Comparison of ENCODE assay signal across 17 cellular contexts in the genomic region with DNA sequence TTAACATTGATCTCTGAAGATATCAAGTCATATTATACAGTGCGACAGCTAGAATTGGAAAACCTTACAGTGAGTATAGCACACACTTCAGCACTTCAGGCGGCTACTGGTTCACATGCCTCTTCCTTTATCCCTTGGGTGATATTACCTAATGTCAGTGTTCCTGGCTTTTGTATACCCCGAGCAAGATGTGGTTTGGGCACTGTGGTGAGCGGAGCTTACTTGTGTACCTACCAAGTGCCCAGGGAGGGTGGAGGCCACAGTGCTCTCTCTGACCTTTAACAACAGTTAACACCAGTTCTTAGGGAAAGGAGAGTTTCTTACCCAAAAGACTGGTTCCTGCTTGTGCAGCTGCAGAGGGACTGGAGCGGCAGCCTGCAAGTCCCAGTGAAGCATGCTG.
DNase-seq lines count a peak whose midpoint lies in the region; ATAC-seq lines count a peak whose summit lies in the region.
"Had no signal": no experiment of that assay in that cellular context is flagged by ENCODE, and none has a peak within 500 bp of the region (broad histone marks: within the 10 kb centered on the region; RNA-seq: fewer than 3 reads in every experiment).

No MANE protein-coding gene starts in this region.

- H3K36me3 ChIP-seq in CD4-positive, CD25-positive, alpha-beta regulatory T cell (ENCODE audit: control insufficient read depth, insufficient read depth, low read length): peaks cover 77% of the 10 kb centered on the region
- peaks cover 20 to 64% (median 27%) of the 10 kb centered on the region in 3 experiments for H3K36me3 ChIP-seq in naive thymus-derived CD4-positive, alpha-beta T cell (ENCODE audit: control insufficient read depth in 2 of 3, insufficient read depth in 3 of 3, low read length in 3 of 3)
- H3K36me3 ChIP-seq: ovary had no signal

- H3K27ac ChIP-seq in CD4-positive, CD25-positive, alpha-beta regulatory T cell (ENCODE audit: insufficient read depth, low read length, poor library complexity, severe bottlenecking): no peak overlapping the region
- no peak overlapping the region for H3K27ac ChIP-seq in naive thymus-derived CD4-positive, alpha-beta T cell (ENCODE audit: low read depth, low read length)
- H3K27ac ChIP-seq: KMS-11, left lung, ovary, upper lobe of right lung had no signal

- peak overlapping the region in 2 of 3 donors; percentile 49 to 71 for H3K27ac Mint-ChIP-seq in CD4-positive, CD25-positive, alpha-beta regulatory T cell
- H3K27ac Mint-ChIP-seq in activated CD4-positive, alpha-beta memory T cell treated with anti-CD3 and anti-CD28 coated beads for 36 hours: peak overlapping the region; percentile 63
- peak overlapping the region; percentile 25 to 78 (median 58) for H3K27ac Mint-ChIP-seq in naive thymus-derived CD4-positive, alpha-beta T cell

- DNase-seq in activated CD4-positive, CD25-positive, alpha-beta regulatory T cell treated with anti-CD3 and anti-CD28 coated beads, Interleukin-2, amount 50 U/mL, for 72 hours: peak; percentile 17
- no peak for DNase-seq in activated CD4-positive, CD25-positive, alpha-beta regulatory T cell (lab: John Stamatoyannopoulos, UW)
- DNase-seq in CD4-positive, CD25-positive, alpha-beta regulatory T cell: no peak
- no peak for DNase-seq in activated CD4-positive, alpha-beta memory T cell treated with anti-CD3 and anti-CD28 coated beads for 36 hours
- DNase-seq in naive thymus-derived CD4-positive, alpha-beta T cell: no peak
- no peak for DNase-seq in NOMO-1 treated with dmso at 0.1 percent for 144 hours (lab: John Stamatoyannopoulos, UW; ENCODE audit: unreplicated experiment)
- no peak for DNase-seq in G401 (ENCODE audit: low spot score)
- DNase-seq: 8988T; activated CD4-positive, alpha-beta T cell treated with anti-CD3 and anti-CD28 coated beads, Interleukin-2, amount 50 U/mL, for 48 hours; left lung; NCI-H2081 treated with DMSO at 0.1 percent for 48 hours; ovary; stimulated activated CD4-positive, alpha-beta T cell treated with anti-CD3 and anti-CD28 coated beads, Interleukin-1b, Interleukin-23, amount 100 ng/mL, for 48 hours; upper lobe of right lung had no signal

- no peak overlapping the region for H3K4me3 Mint-ChIP-seq in CD4-positive, CD25-positive, alpha-beta regulatory T cell
- H3K4me3 Mint-ChIP-seq in activated CD4-positive, alpha-beta memory T cell treated with anti-CD3 and anti-CD28 coated beads for 36 hours: no peak overlapping the region
- H3K4me3 Mint-ChIP-seq in naive thymus-derived CD4-positive, alpha-beta T cell: no peak overlapping the region

- CTCF ChIA-PET in activated CD4-positive, alpha-beta memory T cell treated with anti-CD3 and anti-CD28 coated beads for 36 hours (lab: Charles Lee): interaction anchor here (0.8 to 6.5 kb wide), 12 partner anchors 12 to 394 kb away, joined by 3 to 50 read pairs (median 8); a partner anchor contains a TSS
- CTCF ChIA-PET in naive thymus-derived CD4-positive, alpha-beta T cell (lab: Charles Lee): interaction anchor here (0.6 to 7.1 kb wide), 11 partner anchors 11 to 453 kb away, joined by 3 to 67 read pairs (median 5); no protein-coding TSS in a partner anchor

- H3K9me3 ChIP-seq in CD4-positive, CD25-positive, alpha-beta regulatory T cell (ENCODE audit: control insufficient read depth in 2 of 2, low read length in 2 of 2): no peaks in the 10 kb centered on the region
- H3K9me3 ChIP-seq in naive thymus-derived CD4-positive, alpha-beta T cell (ENCODE audit: control insufficient read depth in 2 of 3, low read length in 3 of 3): no peaks in the 10 kb centered on the region
- H3K9me3 ChIP-seq: heart left ventricle, left lung, ovary, upper lobe of right lung had no signal

- in situ Hi-C loops in G401 (cut with HindIII; ENCODE audit: low sequenced_read_pairs): no loop called here

- H3K27me3 Mint-ChIP-seq in CD4-positive, CD25-positive, alpha-beta regulatory T cell: no peaks in the 10 kb centered on the region
- H3K27me3 Mint-ChIP-seq in activated CD4-positive, alpha-beta memory T cell treated with anti-CD3 and anti-CD28 coated beads for 36 hours: no peaks in the 10 kb centered on the region
- H3K27me3 Mint-ChIP-seq in naive thymus-derived CD4-positive, alpha-beta T cell: no peaks in the 10 kb centered on the region

- H3K4me3 ChIP-seq in CD4-positive, CD25-positive, alpha-beta regulatory T cell (ENCODE audit: low read depth, low read length): no peak overlapping the region
- no peak overlapping the region for H3K4me3 ChIP-seq in naive thymus-derived CD4-positive, alpha-beta T cell (ENCODE audit: low read length)
- H3K4me3 ChIP-seq: heart left ventricle, left lung, ovary, upper lobe of right lung had no signal

- intact Hi-C loops in activated CD4-positive, alpha-beta memory T cell treated with anti-CD3 and anti-CD28 coated beads for 36 hours (cut with micrococcal nuclease): loop anchor here (5.0 kb wide), 1 partner anchor 382 kb away; a partner anchor contains a TSS
- intact Hi-C loops in naive thymus-derived CD4-positive, alpha-beta T cell (cut with micrococcal nuclease): no loop called here

- peaks cover 9% of the 10 kb centered on the region for H3K4me1 ChIP-seq in CD4-positive, CD25-positive, alpha-beta regulatory T cell (ENCODE audit: control insufficient read depth, insufficient read depth, low read length, poor library complexity, severe bottlenecking)
- H3K4me1 ChIP-seq in naive thymus-derived CD4-positive, alpha-beta T cell (ENCODE audit: control insufficient read depth in 2 of 2, insufficient read depth in 2 of 2, low read length in 2 of 2): peaks cover 7 to 15% of the 10 kb centered on the region in 2 donors

- H3K36me3 Mint-ChIP-seq in CD4-positive, CD25-positive, alpha-beta regulatory T cell: peaks cover 37% of the 10 kb centered on the region
- peaks cover 65% of the 10 kb centered on the region for H3K36me3 Mint-ChIP-seq in activated CD4-positive, alpha-beta memory T cell treated with anti-CD3 and anti-CD28 coated beads for 36 hours
- H3K36me3 Mint-ChIP-seq in naive thymus-derived CD4-positive, alpha-beta T cell: peaks cover 4 to 39% (median 24%) of the 10 kb centered on the region in 5 donors

- no peak for ATAC-seq in CD4-positive, CD25-positive, alpha-beta regulatory T cell (ENCODE audit: low read depth in 2 of 2)
- no peak for ATAC-seq in naive thymus-derived CD4-positive, alpha-beta T cell
- no peak for ATAC-seq in HG03439 (IDR thresholded peaks at IDR 0.05; ENCODE audit: unreplicated experiment)
- ATAC-seq: heart left ventricle, left lung, upper lobe of right lung had no signal

- H3K9me3 Mint-ChIP-seq in CD4-positive, CD25-positive, alpha-beta regulatory T cell: no peaks in the 10 kb centered on the region
- no peaks in the 10 kb centered on the region for H3K9me3 Mint-ChIP-seq in activated CD4-positive, alpha-beta memory T cell treated with anti-CD3 and anti-CD28 coated beads for 36 hours
- no peaks in the 10 kb centered on the region for H3K9me3 Mint-ChIP-seq in naive thymus-derived CD4-positive, alpha-beta T cell

- H3K4me1 Mint-ChIP-seq in CD4-positive, CD25-positive, alpha-beta regulatory T cell: peaks cover 14 to 46% (median 29%) of the 10 kb centered on the region in 4 donors
- H3K4me1 Mint-ChIP-seq in activated CD4-positive, alpha-beta memory T cell treated with anti-CD3 and anti-CD28 coated beads for 36 hours (ENCODE audit: low read depth): peaks cover 62% of the 10 kb centered on the region
- peaks cover 13 to 50% (median 43%) of the 10 kb centered on the region in 7 donors for H3K4me1 Mint-ChIP-seq in naive thymus-derived CD4-positive, alpha-beta T cell

- H3K27me3 ChIP-seq in CD4-positive, CD25-positive, alpha-beta regulatory T cell (ENCODE audit: control insufficient read depth, insufficient read depth, low read length): no peaks in the 10 kb centered on the region
- H3K27me3 ChIP-seq in naive thymus-derived CD4-positive, alpha-beta T cell (ENCODE audit: control insufficient read depth in 2 of 2, insufficient read depth in 2 of 2, low read length in 2 of 2): no peaks in the 10 kb centered on the region
- H3K27me3 ChIP-seq: heart left ventricle, left lung, ovary, upper lobe of right lung had no signal

- POLR2A ChIA-PET in activated CD4-positive, alpha-beta memory T cell treated with anti-CD3 and anti-CD28 coated beads for 36 hours (lab: Charles Lee): interaction anchor here (1.2 kb wide), 1 partner anchor 64 kb away, joined by 3 read pairs; no protein-coding TSS in a partner anchor
- POLR2A ChIA-PET in naive thymus-derived CD4-positive, alpha-beta T cell (lab: Charles Lee): interaction anchor here (1.7 to 8.4 kb wide), 2 partner anchors 58 to 63 kb away, joined by 4 to 45 read pairs; a partner anchor contains a TSS
